ENCODE assay signal across 6 cellular contexts in the genomic region with DNA sequence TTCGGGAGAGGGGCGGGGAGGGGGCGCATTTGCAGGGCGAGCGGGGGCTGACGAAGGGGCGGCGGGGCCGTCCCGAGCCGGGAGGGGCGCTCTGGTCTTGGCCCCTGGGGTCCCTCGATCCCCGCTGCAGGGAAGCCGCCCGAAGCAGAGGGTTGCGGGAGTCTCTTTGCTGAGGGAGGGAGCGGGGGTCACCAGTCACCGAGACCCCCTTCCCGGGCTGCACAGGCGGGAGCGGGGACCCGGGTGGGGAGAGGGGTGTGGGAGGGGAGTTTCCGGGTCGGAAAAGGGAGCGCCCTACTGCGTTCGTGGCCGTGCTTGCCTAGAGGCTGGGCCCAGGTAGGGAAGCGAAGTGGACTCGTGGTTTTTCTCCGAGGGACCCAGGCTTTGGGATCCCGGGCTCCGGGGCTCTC. TPM values are rescaled to one million over a fixed set of nuclear protein-coding genes. Genes with fewer than 3 reads are reported as not detected.
DNase-seq lines count a peak whose midpoint lies in the region; ATAC-seq and TF ChIP-seq lines count a peak whose summit lies in the region.

No MANE protein-coding gene starts in this region.

- peaks cover 6% of the 10 kb centered on the region; the same call in 1 of the 2 replicates for H3K36me3 ChIP-seq in GM23248 (ENCODE audit: low read depth)

- H3K4me1 ChIP-seq in GM23248 (ENCODE audit: insufficient read depth): peaks cover 11% of the 10 kb centered on the region

- peak overlapping the region; percentile 98 for H3K4me2 ChIP-seq in GM23248 (ENCODE audit: unreplicated experiment)

- H3K9me2 ChIP-seq in GM23248 (ENCODE audit: insufficient read depth): no peaks in the 10 kb centered on the region

- H4K20me1 ChIP-seq in GM23248 (ENCODE audit: insufficient read depth): no peaks in the 10 kb centered on the region

- H3K9ac ChIP-seq in GM23248: peak overlapping the region; percentile 85

- no peaks in the 10 kb centered on the region for H3F3A ChIP-seq in GM23248 (ENCODE audit: insufficient read depth)

- H2AFZ ChIP-seq in GM23248: peak overlapping the region; percentile 60

- H3K27ac ChIP-seq in GM23248: no peak overlapping the region
- H3K27ac ChIP-seq in RWPE1: peak overlapping the region; percentile 87

- in situ Hi-C loops in GM23248 (cut with MboI): no loop called here

- POLR2A ChIA-PET in RWPE1 (lab: Yijun Ruan, JAX; ENCODE audit: low non-redundant PET): interaction anchor here (0.9 kb wide), 1 partner anchor 89 kb away, joined by 4 read pairs; no protein-coding TSS in a partner anchor

- 2% methylated on average over 29 of the region's 34 CpGs; no CpG with 5 or more reads in 1 of the 2 experiments for WGBS in GM23248 (ENCODE audit: low coverage in 1 of 2, low lambda C conversion rate in 2 of 2, missing lambda C conversion rate in 2 of 2), 2 experiments

- H3K79me2 ChIP-seq in GM23248 (ENCODE audit: insufficient read depth): peaks cover 32% of the 10 kb centered on the region

- H3K27me3 ChIP-seq in GM23248 (replicated peaks; ENCODE audit: insufficient read depth): no peaks in the 10 kb centered on the region

- TF ChIP-seq CTCF in RWPE1 (conservative IDR thresholded peaks at IDR 0.05; ENCODE audit: low read depth): no peak

- DNase-seq in GM23248: no peak
- DNase-seq in RWPE1 (ENCODE audit: low spot score): peak; percentile 30
- no peak for DNase-seq in NCI-H82 treated with DMSO at 0.1 percent for 48 hours (lab: John Stamatoyannopoulos, UW; ENCODE audit: unreplicated experiment)

- CTCF ChIA-PET in RWPE1 (lab: Yijun Ruan, JAX): interaction anchor here (0.7 to 0.8 kb wide), 3 partner anchors 11 to 67 kb away, joined by 3 read pairs; no protein-coding TSS in a partner anchor

- no peak for ATAC-seq in GM21717 (IDR thresholded peaks at IDR 0.05; ENCODE audit: unreplicated experiment)
- ATAC-seq in GM18520 (IDR thresholded peaks at IDR 0.05; ENCODE audit: unreplicated experiment): no peak

- no peaks in the 10 kb centered on the region for H3K9me3 ChIP-seq in GM23248 (ENCODE audit: low read depth)

- H3K4me3 ChIP-seq in GM23248: peak overlapping the region; percentile 89
- H3K4me3 ChIP-seq in iPS-11a (ENCODE audit: low read depth, low read length): peak overlapping the region; percentile 51

RNA-seq across cellular contexts. Expression of gene AP1S1, which starts 0.4 kb away (rescaled TPM):
- 198 and 236 TPM in 2 replicates for total RNA-seq in GM23248 (2014; rRNA removed; shearing (Covaris generic))
- polyA plus RNA-seq in GM23248 (2016; fragmentation: Nextera tagmentation; extraction: Ambion mirVana): 37.4 and 38.2 TPM in 2 replicates

RNA-seq across cellular contexts. Expression of gene VGF, which starts 10.7 kb away (rescaled TPM):
- total RNA-seq in GM23248 (2014; rRNA removed; shearing (Covaris generic)): 0.89 TPM in 1 of 2 replicates, not detected in the other
- polyA plus RNA-seq in GM23248 (2016; fragmentation: Nextera tagmentation; extraction: Ambion mirVana): 0.11 TPM in 1 of 2 replicates, not detected in the other

RNA-seq across cellular contexts. Expression of gene NAT16, which starts 25.4 kb away (rescaled TPM):
- total RNA-seq in GM23248 (2014; rRNA removed; shearing (Covaris generic)): not detected in 2 replicates
- not detected in 2 replicates for polyA plus RNA-seq in GM23248 (2016; fragmentation: Nextera tagmentation; extraction: Ambion mirVana)

RNA-seq across cellular contexts. Expression of gene SERPINE1, which starts 27.8 kb away (rescaled TPM):
- 1,900 and 2,000 TPM in 2 replicates for total RNA-seq in GM23248 (2014; rRNA removed; shearing (Covaris generic))
- polyA plus RNA-seq in GM23248 (2016; fragmentation: Nextera tagmentation; extraction: Ambion mirVana): 1,537 and 1,563 TPM in 2 replicates

RNA-seq across cellular contexts. Expression of gene MOGAT3, which starts 46.1 kb away (rescaled TPM):
- total RNA-seq in GM23248 (2014; rRNA removed; shearing (Covaris generic)): not detected in 2 replicates
- polyA plus RNA-seq in GM23248 (2016; fragmentation: Nextera tagmentation; extraction: Ambion mirVana): not detected in 2 replicates
